28 cellular contexts compared by ENCODE assay signal in genomic region chr11:74452366-74452765, GRCh38. TPM values are rescaled to one million over a fixed set of nuclear protein-coding genes. Genes with fewer than 3 reads are reported as not detected.
"Had no signal": no experiment of that assay in that cellular context is flagged by ENCODE, and none has a peak within 500 bp of the region (broad histone marks: within the 10 kb centered on the region; RNA-seq: fewer than 3 reads in every experiment).

No MANE protein-coding gene starts in this region.

- H3K9me3 ChIP-seq: adrenal gland, body of pancreas, breast epithelium, SJSA1, SK-N-SH had no signal

- H3K4me3 Mint-ChIP-seq: activated CD4-positive, alpha-beta T cell treated with anti-CD3 and anti-CD28 coated beads, Interleukin-2, amount 10 ng/mL, durations not matched to agents 24 days and 14 days; activated CD8-positive, alpha-beta T cell treated with anti-CD3 and anti-CD28 coated beads for 36 hours; activated T-cell treated with anti-CD3 and anti-CD28 coated beads, Interleukin-2, amount 50 U/mL, for 72 hours; activated T-helper 17 cell treated with anti-CD3 and anti-CD28 coated beads, Interleukin-2, amount 50 U/mL, for 72 hours; T-helper 1 cell treated with Interleukin-12 subunit alpha and Interleukin-12 subunit beta and Interleukin-4 antibody, amounts not matched to agents 30 μg/mL and 1 μg/mL, for 36 hours; T-helper 2 cell treated with Interferon-gamma antibody and Interleukin-4, amounts not matched to agents 5 μg/mL and 100 μg/mL, for 36 hours had no signal

- H3K4me1 ChIP-seq: adrenal gland, body of pancreas, breast epithelium, SJSA1 had no signal

- H3K4me3 ChIP-seq: adrenal gland, body of pancreas, breast epithelium, SJSA1 had no signal

- H3K9me2 ChIP-seq: SK-N-SH had no signal

- DNase-seq: activated CD4-positive, alpha-beta T cell treated with anti-CD3 and anti-CD28 coated beads, Interleukin-2, amount 10 ng/mL, durations not matched to agents 24 days and 14 days; activated CD4-positive, alpha-beta T cell treated with anti-CD3 and anti-CD28 coated beads, Interleukin-2, amount 50 U/mL, for 4 hours; activated CD8-positive, alpha-beta T cell treated with anti-CD3 and anti-CD28 coated beads for 36 hours; activated effector memory CD4-positive, alpha-beta T cell treated with anti-CD3 and anti-CD28 coated beads, Interleukin-2, amount 50 U/mL, for 16 hours; activated naive CD4-positive, alpha-beta T cell treated with Interleukin-2 at 50 U/mL for 16 hours; activated T-cell treated with anti-CD3 and anti-CD28 coated beads, Interleukin-2, amount 50 U/mL, for 1 hour; activated T-cell treated with anti-CD3 and anti-CD28 coated beads, Interleukin-2, amount 50 U/mL, for 72 hours; adrenal gland; body of pancreas; MM.1S; NCI-H1092; NCI-H1436 treated with DMSO at 0.1 percent for 48 hours; NCI-H1694 treated with DMSO at 0.1 percent for 48 hours; NCI-H2029; NCI-H510A; NCI-H526; NCI-H748 treated with DMSO at 0.1 percent for 48 hours; NK-92 treated with Interleukin-12 subunit alpha and Interleukin-12 subunit beta, amount 100 ng/mL, for 24 hours; SHP77; SK-N-SH had no signal

- H3K4me2 ChIP-seq: KMS-11, SK-N-SH had no signal

- H3K27ac Mint-ChIP-seq: activated CD4-positive, alpha-beta T cell treated with anti-CD3 and anti-CD28 coated beads, Interleukin-2, amount 10 ng/mL, durations not matched to agents 24 days and 14 days; activated CD8-positive, alpha-beta T cell treated with anti-CD3 and anti-CD28 coated beads for 36 hours; activated T-helper 17 cell treated with anti-CD3 and anti-CD28 coated beads, Interleukin-2, amount 50 U/mL, for 72 hours; T-helper 1 cell treated with Interleukin-12 subunit alpha and Interleukin-12 subunit beta and Interleukin-4 antibody, amounts not matched to agents 30 μg/mL and 1 μg/mL, for 36 hours; T-helper 2 cell treated with Interferon-gamma antibody and Interleukin-4, amounts not matched to agents 5 μg/mL and 100 μg/mL, for 36 hours had no signal

- ATAC-seq: activated CD8-positive, alpha-beta T cell treated with anti-CD3 and anti-CD28 coated beads for 36 hours; activated naive CD4-positive, alpha-beta T cell treated with anti-CD3 and anti-CD28 coated beads, Interleukin-2, amount 50 U/mL, for 72 hours; activated T-cell treated with anti-CD3 and anti-CD28 coated beads, Interleukin-2, amount 50 U/mL, for 72 hours; activated T-helper 17 cell treated with anti-CD3 and anti-CD28 coated beads, Interleukin-2, amount 50 U/mL, for 72 hours; body of pancreas had no signal

- H3K4me1 Mint-ChIP-seq: activated T-helper 17 cell treated with anti-CD3 and anti-CD28 coated beads, Interleukin-2, amount 50 U/mL, for 72 hours had no signal

- H3K9me3 Mint-ChIP-seq: activated CD4-positive, alpha-beta T cell treated with anti-CD3 and anti-CD28 coated beads, Interleukin-2, amount 10 ng/mL, durations not matched to agents 24 days and 14 days; activated CD8-positive, alpha-beta T cell treated with anti-CD3 and anti-CD28 coated beads for 36 hours; activated naive CD4-positive, alpha-beta T cell treated with anti-CD3 and anti-CD28 coated beads, Interleukin-2, amount 50 U/mL, for 72 hours; activated T-cell treated with anti-CD3 and anti-CD28 coated beads, Interleukin-2, amount 50 U/mL, for 72 hours; activated T-helper 17 cell treated with anti-CD3 and anti-CD28 coated beads, Interleukin-2, amount 50 U/mL, for 72 hours; T-helper 1 cell treated with Interleukin-12 subunit alpha and Interleukin-12 subunit beta and Interleukin-4 antibody, amounts not matched to agents 30 μg/mL and 1 μg/mL, for 36 hours; T-helper 2 cell treated with Interferon-gamma antibody and Interleukin-4, amounts not matched to agents 5 μg/mL and 100 μg/mL, for 36 hours had no signal

- H3K36me3 ChIP-seq: adrenal gland, breast epithelium, SJSA1 had no signal

- H3K27ac ChIP-seq: adrenal gland, body of pancreas, breast epithelium, KMS-11, SJSA1 had no signal

- H3K27me3 ChIP-seq: adrenal gland, body of pancreas, breast epithelium, SJSA1 had no signal

- H3K27me3 Mint-ChIP-seq: activated CD8-positive, alpha-beta T cell treated with anti-CD3 and anti-CD28 coated beads for 36 hours had no signal

- H3K36me3 Mint-ChIP-seq: activated naive CD4-positive, alpha-beta T cell treated with anti-CD3 and anti-CD28 coated beads, Interleukin-2, amount 50 U/mL, for 72 hours had no signal

RNA-seq across cellular contexts. Expression of gene KCNE3, which starts 15.0 kb away (rescaled TPM):
- total RNA-seq: activated CD4-positive, alpha-beta T cell treated with anti-CD3 and anti-CD28 coated beads, Interleukin-2, amount 10 ng/mL, durations not matched to agents 24 days and 14 days; activated CD8-positive, alpha-beta memory T cell treated with anti-CD3 and anti-CD28 coated beads for 36 hours; activated CD8-positive, alpha-beta T cell treated with anti-CD3 and anti-CD28 coated beads for 36 hours; activated naive CD4-positive, alpha-beta T cell treated with anti-CD3 and anti-CD28 coated beads, Interleukin-2, amount 50 U/mL, for 72 hours; activated T-cell treated with anti-CD3 and anti-CD28 coated beads, Interleukin-2, amount 50 U/mL, for 72 hours; activated T-helper 17 cell treated with anti-CD3 and anti-CD28 coated beads, Interleukin-2, amount 50 U/mL, for 72 hours; SJSA1 had no signal
